ENCODE assay signal across 2 cellular contexts in the genomic region with DNA sequence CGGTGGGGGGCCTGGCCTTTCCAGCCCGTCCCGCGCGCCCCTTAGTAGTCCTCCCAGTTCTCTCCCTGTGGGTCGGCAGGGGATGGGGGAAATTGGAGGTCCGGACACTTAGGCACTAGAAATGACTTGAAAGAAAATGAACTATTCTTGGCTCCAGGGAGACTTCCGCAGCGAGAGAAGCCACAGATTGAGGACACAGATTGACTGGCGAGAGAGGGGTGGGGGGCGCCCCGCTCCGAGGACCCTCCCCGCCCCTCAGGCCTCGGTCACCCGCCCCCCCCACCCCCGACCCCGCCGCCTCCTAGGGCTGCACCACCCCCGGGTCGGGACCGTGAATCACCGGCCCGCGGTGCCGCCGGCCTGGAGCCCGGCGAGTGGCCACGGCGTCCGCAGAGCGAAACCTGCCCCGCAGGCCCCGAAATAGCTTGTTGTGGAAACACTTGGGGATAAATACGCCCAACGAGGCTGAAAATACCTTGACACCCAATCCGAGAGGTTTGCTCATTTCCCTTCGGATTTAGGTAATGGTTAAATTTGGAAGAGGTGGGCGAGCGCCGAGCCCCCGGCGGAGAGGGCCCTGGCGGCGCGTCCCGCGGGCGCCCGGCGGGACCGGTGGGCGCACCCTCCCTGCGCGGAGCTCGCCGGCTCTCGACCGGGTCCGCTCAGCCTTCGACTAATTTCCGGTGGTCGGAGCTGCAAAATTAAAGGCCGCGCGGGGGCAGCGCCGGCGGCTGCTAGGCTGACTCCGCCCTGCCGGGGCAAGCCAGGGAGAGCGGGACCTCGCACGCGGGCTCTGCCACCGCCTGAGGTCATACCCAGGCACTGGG.
A peak's percentile ranks its signal among the peaks of the same experiment; 100 is the strongest.
TF ChIP-seq lines count a peak whose summit lies in the region.

A gene (minus strand): TSS at position 675 of the 827 bp plus-strand sequence. CDS start 3,438 bp downstream, outside the sequence.

TF ChIP-seq in GM12878, 131 proteins besides CTCF, POLR2A, EP300 and RAD21 (continued from another document and continues in another):
- TF ChIP-seq, protein P1, sequence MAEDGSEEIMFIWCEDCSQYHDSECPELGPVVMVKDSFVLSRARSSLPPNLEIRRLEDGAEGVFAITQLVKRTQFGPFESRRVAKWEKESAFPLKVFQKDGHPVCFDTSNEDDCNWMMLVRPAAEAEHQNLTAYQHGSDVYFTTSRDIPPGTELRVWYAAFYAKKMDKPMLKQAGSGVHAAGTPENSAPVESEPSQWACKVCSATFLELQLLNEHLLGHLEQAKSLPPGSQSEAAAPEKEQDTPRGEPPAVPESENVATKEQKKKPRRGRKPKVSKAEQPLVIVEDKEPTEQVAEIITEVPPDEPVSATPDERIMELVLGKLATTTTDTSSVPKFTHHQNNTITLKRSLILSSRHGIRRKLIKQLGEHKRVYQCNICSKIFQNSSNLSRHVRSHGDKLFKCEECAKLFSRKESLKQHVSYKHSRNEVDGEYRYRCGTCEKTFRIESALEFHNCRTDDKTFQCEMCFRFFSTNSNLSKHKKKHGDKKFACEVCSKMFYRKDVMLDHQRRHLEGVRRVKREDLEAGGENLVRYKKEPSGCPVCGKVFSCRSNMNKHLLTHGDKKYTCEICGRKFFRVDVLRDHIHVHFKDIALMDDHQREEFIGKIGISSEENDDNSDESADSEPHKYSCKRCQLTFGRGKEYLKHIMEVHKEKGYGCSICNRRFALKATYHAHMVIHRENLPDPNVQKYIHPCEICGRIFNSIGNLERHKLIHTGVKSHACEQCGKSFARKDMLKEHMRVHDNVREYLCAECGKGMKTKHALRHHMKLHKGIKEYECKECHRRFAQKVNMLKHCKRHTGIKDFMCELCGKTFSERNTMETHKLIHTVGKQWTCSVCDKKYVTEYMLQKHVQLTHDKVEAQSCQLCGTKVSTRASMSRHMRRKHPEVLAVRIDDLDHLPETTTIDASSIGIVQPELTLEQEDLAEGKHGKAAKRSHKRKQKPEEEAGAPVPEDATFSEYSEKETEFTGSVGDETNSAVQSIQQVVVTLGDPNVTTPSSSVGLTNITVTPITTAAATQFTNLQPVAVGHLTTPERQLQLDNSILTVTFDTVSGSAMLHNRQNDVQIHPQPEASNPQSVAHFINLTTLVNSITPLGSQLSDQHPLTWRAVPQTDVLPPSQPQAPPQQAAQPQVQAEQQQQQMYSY (CRISPR knock-in tag; IDR thresholded peaks at IDR 0.05), result no peak
- TF ChIP-seq RFX5 (IDR thresholded peaks at IDR 0.05; ENCODE audit: low read depth, low read length), result no peak
- TF ChIP-seq SMAD1 (IDR thresholded peaks at IDR 0.05; ENCODE audit: low read depth, partially characterized antibody), result no peak
- no peak for TF ChIP-seq JUNB (IDR thresholded peaks at IDR 0.05)
- TF ChIP-seq CBX3 (IDR thresholded peaks at IDR 0.05; ENCODE audit: borderline replicate concordance, low read depth), result no peak
- TF ChIP-seq NFXL1 (IDR thresholded peaks at IDR 0.05; ENCODE audit: borderline replicate concordance), result no peak
- no peak for TF ChIP-seq SREBF2 (IDR thresholded peaks at IDR 0.05; ENCODE audit: low read length)
- no peak for TF ChIP-seq SPI1 (IDR thresholded peaks at IDR 0.05; ENCODE audit: borderline replicate concordance, insufficient read depth, low read depth, low read length)
- TF ChIP-seq TCF3 (IDR thresholded peaks at IDR 0.05; ENCODE audit: borderline replicate concordance, insufficient read depth, low read depth, low read length), result no peak
- no peak for TF ChIP-seq STAT3 (IDR thresholded peaks at IDR 0.05; ENCODE audit: low read depth, low read length)
- TF ChIP-seq KAT2A (conservative IDR thresholded peaks at IDR 0.05; ENCODE audit: control insufficient read depth, low read depth, low read length), result no peak
- TF ChIP-seq, protein P2, sequence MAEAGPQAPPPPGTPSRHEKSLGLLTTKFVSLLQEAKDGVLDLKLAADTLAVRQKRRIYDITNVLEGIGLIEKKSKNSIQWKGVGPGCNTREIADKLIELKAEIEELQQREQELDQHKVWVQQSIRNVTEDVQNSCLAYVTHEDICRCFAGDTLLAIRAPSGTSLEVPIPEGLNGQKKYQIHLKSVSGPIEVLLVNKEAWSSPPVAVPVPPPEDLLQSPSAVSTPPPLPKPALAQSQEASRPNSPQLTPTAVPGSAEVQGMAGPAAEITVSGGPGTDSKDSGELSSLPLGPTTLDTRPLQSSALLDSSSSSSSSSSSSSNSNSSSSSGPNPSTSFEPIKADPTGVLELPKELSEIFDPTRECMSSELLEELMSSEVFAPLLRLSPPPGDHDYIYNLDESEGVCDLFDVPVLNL (IDR thresholded peaks at IDR 0.05; ENCODE audit: low read depth, low read length), result 0 out of 2 replicates have a peak, but pooled peaks have one; percentile 29
- TF ChIP-seq SMC3 (IDR thresholded peaks at IDR 0.05; ENCODE audit: borderline replicate concordance, low read length), result peak; percentile 26; the same call in 1 of the 2 replicates
- TF ChIP-seq, protein P3, sequence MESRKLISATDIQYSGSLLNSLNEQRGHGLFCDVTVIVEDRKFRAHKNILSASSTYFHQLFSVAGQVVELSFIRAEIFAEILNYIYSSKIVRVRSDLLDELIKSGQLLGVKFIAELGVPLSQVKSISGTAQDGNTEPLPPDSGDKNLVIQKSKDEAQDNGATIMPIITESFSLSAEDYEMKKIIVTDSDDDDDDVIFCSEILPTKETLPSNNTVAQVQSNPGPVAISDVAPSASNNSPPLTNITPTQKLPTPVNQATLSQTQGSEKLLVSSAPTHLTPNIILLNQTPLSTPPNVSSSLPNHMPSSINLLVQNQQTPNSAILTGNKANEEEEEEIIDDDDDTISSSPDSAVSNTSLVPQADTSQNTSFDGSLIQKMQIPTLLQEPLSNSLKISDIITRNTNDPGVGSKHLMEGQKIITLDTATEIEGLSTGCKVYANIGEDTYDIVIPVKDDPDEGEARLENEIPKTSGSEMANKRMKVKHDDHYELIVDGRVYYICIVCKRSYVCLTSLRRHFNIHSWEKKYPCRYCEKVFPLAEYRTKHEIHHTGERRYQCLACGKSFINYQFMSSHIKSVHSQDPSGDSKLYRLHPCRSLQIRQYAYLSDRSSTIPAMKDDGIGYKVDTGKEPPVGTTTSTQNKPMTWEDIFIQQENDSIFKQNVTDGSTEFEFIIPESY (IDR thresholded peaks at IDR 0.05), result no peak
- no peak for TF ChIP-seq PAX5 (IDR thresholded peaks at IDR 0.05; ENCODE audit: borderline replicate concordance, low read depth, low read length)
- TF ChIP-seq CEBPB (IDR thresholded peaks at IDR 0.05; ENCODE audit: borderline replicate concordance in 1 of 2, low read depth in 2 of 2, low read length in 2 of 2), result no peak
- no peak for TF ChIP-seq ZNF622 (IDR thresholded peaks at IDR 0.05)
- no peak; the same call in 1 of the 2 replicates for TF ChIP-seq CHD2 (IDR thresholded peaks at IDR 0.05; ENCODE audit: borderline replicate concordance, low read depth, low read length)
- no peak for TF ChIP-seq CBX5 (IDR thresholded peaks at IDR 0.05; ENCODE audit: low read depth)
- TF ChIP-seq RUNX3 (IDR thresholded peaks at IDR 0.05; ENCODE audit: low read length), result 0 out of 2 replicates have a peak, but pooled peaks have one; percentile 7
- TF ChIP-seq NBN (IDR thresholded peaks at IDR 0.05), result no peak
- TF ChIP-seq, protein P4, sequence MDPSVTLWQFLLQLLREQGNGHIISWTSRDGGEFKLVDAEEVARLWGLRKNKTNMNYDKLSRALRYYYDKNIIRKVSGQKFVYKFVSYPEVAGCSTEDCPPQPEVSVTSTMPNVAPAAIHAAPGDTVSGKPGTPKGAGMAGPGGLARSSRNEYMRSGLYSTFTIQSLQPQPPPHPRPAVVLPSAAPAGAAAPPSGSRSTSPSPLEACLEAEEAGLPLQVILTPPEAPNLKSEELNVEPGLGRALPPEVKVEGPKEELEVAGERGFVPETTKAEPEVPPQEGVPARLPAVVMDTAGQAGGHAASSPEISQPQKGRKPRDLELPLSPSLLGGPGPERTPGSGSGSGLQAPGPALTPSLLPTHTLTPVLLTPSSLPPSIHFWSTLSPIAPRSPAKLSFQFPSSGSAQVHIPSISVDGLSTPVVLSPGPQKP (IDR thresholded peaks at IDR 0.05; ENCODE audit: low read depth, low read length), result no peak
- 0 out of 2 replicates have a peak, but pooled peaks have one; percentile 19 for TF ChIP-seq ZNF24 (IDR thresholded peaks at IDR 0.05)

TF ChIP-seq in HepG2, 621 proteins besides CTCF, POLR2A, EP300 and RAD21 (continued from another document and continues in another):
- TF ChIP-seq, protein P5, sequence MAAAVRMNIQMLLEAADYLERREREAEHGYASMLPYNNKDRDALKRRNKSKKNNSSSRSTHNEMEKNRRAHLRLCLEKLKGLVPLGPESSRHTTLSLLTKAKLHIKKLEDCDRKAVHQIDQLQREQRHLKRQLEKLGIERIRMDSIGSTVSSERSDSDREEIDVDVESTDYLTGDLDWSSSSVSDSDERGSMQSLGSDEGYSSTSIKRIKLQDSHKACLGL (CRISPR knock-in tag; IDR thresholded peaks at IDR 0.05), result 0 out of 2 replicates have a peak, but pooled peaks have one; percentile 56
- TF ChIP-seq, protein P6, sequence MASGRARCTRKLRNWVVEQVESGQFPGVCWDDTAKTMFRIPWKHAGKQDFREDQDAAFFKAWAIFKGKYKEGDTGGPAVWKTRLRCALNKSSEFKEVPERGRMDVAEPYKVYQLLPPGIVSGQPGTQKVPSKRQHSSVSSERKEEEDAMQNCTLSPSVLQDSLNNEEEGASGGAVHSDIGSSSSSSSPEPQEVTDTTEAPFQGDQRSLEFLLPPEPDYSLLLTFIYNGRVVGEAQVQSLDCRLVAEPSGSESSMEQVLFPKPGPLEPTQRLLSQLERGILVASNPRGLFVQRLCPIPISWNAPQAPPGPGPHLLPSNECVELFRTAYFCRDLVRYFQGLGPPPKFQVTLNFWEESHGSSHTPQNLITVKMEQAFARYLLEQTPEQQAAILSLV (CRISPR knock-in tag; IDR thresholded peaks at IDR 0.05; ENCODE audit: borderline replicate concordance), result peak; percentile 44; the same call in 1 of the 2 replicates
- TF ChIP-seq GFI1 (CRISPR knock-in tag; IDR thresholded peaks at IDR 0.05; ENCODE audit: borderline replicate concordance) (no peak), ZC3H13 (CRISPR knock-in tag; IDR thresholded peaks at IDR 0.05) (peak; percentile 35; the same call in 1 of the 2 replicates), AGO1 (IDR thresholded peaks at IDR 0.05; ENCODE audit: low read depth, low read length, poor library complexity, severe bottlenecking) (peak; percentile 24), ZFX (CRISPR knock-in tag; IDR thresholded peaks at IDR 0.05; ENCODE audit: low read depth) (peak; percentile 74), ISL2 (CRISPR knock-in tag; IDR thresholded peaks at IDR 0.05) (peak; percentile 64; the same call in 1 of the 2 replicates), ZNF337 (CRISPR knock-in tag; IDR thresholded peaks at IDR 0.05; ENCODE audit: borderline replicate concordance, low read depth) (no peak), ZNF670 (CRISPR knock-in tag; IDR thresholded peaks at IDR 0.05; ENCODE audit: borderline replicate concordance) (no peak), ZNF746 (CRISPR knock-in tag; IDR thresholded peaks at IDR 0.05) (0 out of 2 replicates have a peak, but pooled peaks have one; percentile 23), STAG1 (CRISPR knock-in tag; IDR thresholded peaks at IDR 0.05) (peak; percentile 61), KDM5B (CRISPR knock-in tag; IDR thresholded peaks at IDR 0.05; ENCODE audit: borderline replicate concordance) (peak; percentile 58; the same call in 1 of the 2 replicates), CHD2 (IDR thresholded peaks at IDR 0.05; ENCODE audit: low read depth, low read length) (no peak), ZMYM4 (CRISPR knock-in tag; IDR thresholded peaks at IDR 0.05) (peak; percentile 55; the same call in 1 of the 2 replicates)
- TF ChIP-seq, protein P7, sequence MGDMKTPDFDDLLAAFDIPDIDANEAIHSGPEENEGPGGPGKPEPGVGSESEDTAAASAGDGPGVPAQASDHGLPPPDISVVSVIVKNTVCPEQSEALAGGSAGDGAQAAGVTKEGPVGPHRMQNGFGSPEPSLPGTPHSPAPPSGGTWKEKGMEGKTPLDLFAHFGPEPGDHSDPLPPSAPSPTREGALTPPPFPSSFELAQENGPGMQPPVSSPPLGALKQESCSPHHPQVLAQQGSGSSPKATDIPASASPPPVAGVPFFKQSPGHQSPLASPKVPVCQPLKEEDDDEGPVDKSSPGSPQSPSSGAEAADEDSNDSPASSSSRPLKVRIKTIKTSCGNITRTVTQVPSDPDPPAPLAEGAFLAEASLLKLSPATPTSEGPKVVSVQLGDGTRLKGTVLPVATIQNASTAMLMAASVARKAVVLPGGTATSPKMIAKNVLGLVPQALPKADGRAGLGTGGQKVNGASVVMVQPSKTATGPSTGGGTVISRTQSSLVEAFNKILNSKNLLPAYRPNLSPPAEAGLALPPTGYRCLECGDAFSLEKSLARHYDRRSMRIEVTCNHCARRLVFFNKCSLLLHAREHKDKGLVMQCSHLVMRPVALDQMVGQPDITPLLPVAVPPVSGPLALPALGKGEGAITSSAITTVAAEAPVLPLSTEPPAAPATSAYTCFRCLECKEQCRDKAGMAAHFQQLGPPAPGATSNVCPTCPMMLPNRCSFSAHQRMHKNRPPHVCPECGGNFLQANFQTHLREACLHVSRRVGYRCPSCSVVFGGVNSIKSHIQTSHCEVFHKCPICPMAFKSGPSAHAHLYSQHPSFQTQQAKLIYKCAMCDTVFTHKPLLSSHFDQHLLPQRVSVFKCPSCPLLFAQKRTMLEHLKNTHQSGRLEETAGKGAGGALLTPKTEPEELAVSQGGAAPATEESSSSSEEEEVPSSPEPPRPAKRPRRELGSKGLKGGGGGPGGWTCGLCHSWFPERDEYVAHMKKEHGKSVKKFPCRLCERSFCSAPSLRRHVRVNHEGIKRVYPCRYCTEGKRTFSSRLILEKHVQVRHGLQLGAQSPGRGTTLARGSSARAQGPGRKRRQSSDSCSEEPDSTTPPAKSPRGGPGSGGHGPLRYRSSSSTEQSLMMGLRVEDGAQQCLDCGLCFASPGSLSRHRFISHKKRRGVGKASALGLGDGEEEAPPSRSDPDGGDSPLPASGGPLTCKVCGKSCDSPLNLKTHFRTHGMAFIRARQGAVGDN (CRISPR knock-in tag; IDR thresholded peaks at IDR 0.05), result peak; percentile 94
- TF ChIP-seq, protein P8, sequence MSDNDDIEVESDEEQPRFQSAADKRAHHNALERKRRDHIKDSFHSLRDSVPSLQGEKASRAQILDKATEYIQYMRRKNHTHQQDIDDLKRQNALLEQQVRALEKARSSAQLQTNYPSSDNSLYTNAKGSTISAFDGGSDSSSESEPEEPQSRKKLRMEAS (IDR thresholded peaks at IDR 0.05), result peak; percentile 84
- TF ChIP-seq, protein P9, sequence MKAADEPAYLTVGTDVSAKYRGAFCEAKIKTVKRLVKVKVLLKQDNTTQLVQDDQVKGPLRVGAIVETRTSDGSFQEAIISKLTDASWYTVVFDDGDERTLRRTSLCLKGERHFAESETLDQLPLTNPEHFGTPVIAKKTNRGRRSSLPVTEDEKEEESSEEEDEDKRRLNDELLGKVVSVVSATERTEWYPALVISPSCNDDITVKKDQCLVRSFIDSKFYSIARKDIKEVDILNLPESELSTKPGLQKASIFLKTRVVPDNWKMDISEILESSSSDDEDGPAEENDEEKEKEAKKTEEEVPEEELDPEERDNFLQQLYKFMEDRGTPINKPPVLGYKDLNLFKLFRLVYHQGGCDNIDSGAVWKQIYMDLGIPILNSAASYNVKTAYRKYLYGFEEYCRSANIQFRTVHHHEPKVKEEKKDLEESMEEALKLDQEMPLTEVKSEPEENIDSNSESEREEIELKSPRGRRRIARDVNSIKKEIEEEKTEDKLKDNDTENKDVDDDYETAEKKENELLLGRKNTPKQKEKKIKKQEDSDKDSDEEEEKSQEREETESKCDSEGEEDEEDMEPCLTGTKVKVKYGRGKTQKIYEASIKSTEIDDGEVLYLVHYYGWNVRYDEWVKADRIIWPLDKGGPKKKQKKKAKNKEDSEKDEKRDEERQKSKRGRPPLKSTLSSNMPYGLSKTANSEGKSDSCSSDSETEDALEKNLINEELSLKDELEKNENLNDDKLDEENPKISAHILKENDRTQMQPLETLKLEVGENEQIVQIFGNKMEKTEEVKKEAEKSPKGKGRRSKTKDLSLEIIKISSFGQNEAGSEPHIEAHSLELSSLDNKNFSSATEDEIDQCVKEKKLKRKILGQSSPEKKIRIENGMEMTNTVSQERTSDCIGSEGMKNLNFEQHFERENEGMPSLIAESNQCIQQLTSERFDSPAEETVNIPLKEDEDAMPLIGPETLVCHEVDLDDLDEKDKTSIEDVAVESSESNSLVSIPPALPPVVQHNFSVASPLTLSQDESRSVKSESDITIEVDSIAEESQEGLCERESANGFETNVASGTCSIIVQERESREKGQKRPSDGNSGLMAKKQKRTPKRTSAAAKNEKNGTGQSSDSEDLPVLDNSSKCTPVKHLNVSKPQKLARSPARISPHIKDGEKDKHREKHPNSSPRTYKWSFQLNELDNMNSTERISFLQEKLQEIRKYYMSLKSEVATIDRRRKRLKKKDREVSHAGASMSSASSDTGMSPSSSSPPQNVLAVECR (CRISPR knock-in tag; IDR thresholded peaks at IDR 0.05; ENCODE audit: borderline replicate concordance), result peak; percentile 18; the same call in 1 of the 2 replicates
